ENCODE assay signal across 10 cellular contexts in the genomic region with DNA sequence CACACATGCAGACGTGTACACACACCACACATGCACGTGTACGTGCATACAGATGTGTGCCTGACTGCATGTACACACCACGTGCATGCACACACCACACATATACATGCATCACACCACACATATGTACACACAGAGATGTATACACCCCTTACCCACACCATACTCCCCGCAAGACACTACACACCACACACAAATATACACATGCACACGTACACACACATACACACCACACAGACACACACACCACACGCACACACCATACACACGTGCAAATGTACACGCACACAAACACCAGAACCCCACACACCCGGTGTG. TPM values are rescaled to one million over a fixed set of nuclear protein-coding genes. Genes with fewer than 3 reads are reported as not detected.
DNase-seq lines count a peak whose midpoint lies in the region; ATAC-seq, FAIRE-seq and TF ChIP-seq lines count a peak whose summit lies in the region.
"Had no signal": no experiment of that assay in that cellular context is flagged by ENCODE, and none has a peak within 500 bp of the region (broad histone marks: within the 10 kb centered on the region; RNA-seq: fewer than 3 reads in every experiment).

No MANE protein-coding gene starts in this region.

- CTCF ChIA-PET in Panc1 (lab: Charles Lee), result interaction anchor here (1.5 kb wide), 1 partner anchor 18 kb away, joined by 5 read pairs; no protein-coding TSS in a partner anchor

- BruUV-seq in Panc1 (replicated peaks; lab: Mats Ljungman, UMichigan), result no TSS peak

- H3K9me3 Mint-ChIP-seq in dendritic cell treated with granulocyte-macrophage colony-stimulating factor and Interleukin-4, amounts not matched to agents 40 ng/mL and 50 ng/mL, for 4 days, result no peaks in the 10 kb centered on the region

- POLR2A ChIA-PET in Panc1 (lab: Charles Lee), result no interaction called here

- H3K9me3 ChIP-seq in Panc1 (ENCODE audit: control insufficient read depth, insufficient read depth, low read depth, low read length) (no peaks in the 10 kb centered on the region), mucosa of descending colon (no peaks in the 10 kb centered on the region)
- H3K9me3 ChIP-seq: gastrocnemius medialis had no signal

- H3K27me3 Mint-ChIP-seq in dendritic cell treated with granulocyte-macrophage colony-stimulating factor and Interleukin-4, amounts not matched to agents 40 ng/mL and 50 ng/mL, for 4 days, result no peaks in the 10 kb centered on the region

- TF ChIP-seq POLR2A in GM12891 (IDR thresholded peaks at IDR 0.05; ENCODE audit: low read depth, low read length), result no peak

- H3K4me1 Mint-ChIP-seq in dendritic cell treated with granulocyte-macrophage colony-stimulating factor and Interleukin-4, amounts not matched to agents 40 ng/mL and 50 ng/mL, for 4 days (ENCODE audit: low read depth), result peaks cover 95% of the 10 kb centered on the region

- DNase-seq in GM12891 (ENCODE audit: insufficient read length, low spot score) (no peak), Panc1 (ENCODE audit: low read depth, low spot score) (no peak), GM19238 (ENCODE audit: insufficient read length, low spot score) (no peak), mucosa of descending colon (no peak), NCI-H526 treated with DMSO at 0.1 percent for 48 hours (lab: John Stamatoyannopoulos, UW) (no peak)
- DNase-seq: NCI-H187, retina had no signal

- H3K27me3 ChIP-seq in Panc1 (ENCODE audit: control insufficient read depth, insufficient read depth, low read length) (no peaks in the 10 kb centered on the region), rectal smooth muscle tissue (ENCODE audit: control insufficient read depth, insufficient read depth, low read length) (no peaks in the 10 kb centered on the region)

- no peak for ATAC-seq in Panc1
- no peak for ATAC-seq in mucosa of descending colon

- peaks cover 34% of the 10 kb centered on the region for H3K4me1 ChIP-seq in Panc1 (ENCODE audit: control insufficient read depth, insufficient read depth, low read length)
- peaks cover 20% of the 10 kb centered on the region for H3K4me1 ChIP-seq in rectal smooth muscle tissue (ENCODE audit: control insufficient read depth, insufficient read depth, low read length)
- H3K4me1 ChIP-seq in mucosa of descending colon (ENCODE audit: low read depth), result peaks cover 10% of the 10 kb centered on the region

- peak overlapping the region; percentile 79 for H3K27ac Mint-ChIP-seq in dendritic cell treated with granulocyte-macrophage colony-stimulating factor and Interleukin-4, amounts not matched to agents 40 ng/mL and 50 ng/mL, for 4 days

- in situ Hi-C loops in Panc1 (cut with HindIII; ENCODE audit: low pct_unique_long_range_greater_than_20kb, low sequenced_read_pairs), result no loop called here

- intact Hi-C loops in Panc1 (cut with micrococcal nuclease; ENCODE audit: unreplicated experiment), result no loop called here
- intact Hi-C loops in dendritic cell treated with granulocyte-macrophage colony-stimulating factor and Interleukin-4, amounts not matched to agents 40 ng/mL and 50 ng/mL, for 4 days (cut with micrococcal nuclease), result loop anchor here (5.0 kb wide), 1 partner anchor 109 kb away; a partner anchor contains a TSS
- intact Hi-C loops in mucosa of descending colon (cut with DNase I, micrococcal nuclease), result no loop called here

- H3K27ac ChIP-seq in Panc1 (ENCODE audit: low read length), result peak overlapping the region; percentile 70; the same call in 1 of the 2 replicates
- H3K27ac ChIP-seq in rectal smooth muscle tissue (ENCODE audit: low read depth, low read length), result peak overlapping the region; percentile 42
- H3K27ac ChIP-seq: gastrocnemius medialis had no signal

- peak; percentile 91 for FAIRE-seq in GM12891 (lab: Jason Lieb, UNC)

- no peak overlapping the region for H3K4me3 ChIP-seq in Panc1 (ENCODE audit: low read depth in 2 of 2, low read length in 2 of 2)
- H3K4me3 ChIP-seq in rectal smooth muscle tissue (ENCODE audit: low read length), result peak overlapping the region; percentile 33
- H3K4me3 ChIP-seq in mucosa of descending colon, result no peak overlapping the region
- H3K4me3 ChIP-seq: gastrocnemius medialis had no signal

- peak overlapping the region; percentile 65 for H3K4me3 Mint-ChIP-seq in dendritic cell treated with granulocyte-macrophage colony-stimulating factor and Interleukin-4, amounts not matched to agents 40 ng/mL and 50 ng/mL, for 4 days

- H3K36me3 ChIP-seq in Panc1 (ENCODE audit: control insufficient read depth, insufficient read depth, low read length) (no peaks in the 10 kb centered on the region), rectal smooth muscle tissue (ENCODE audit: control insufficient read depth, insufficient read depth, low read length) (no peaks in the 10 kb centered on the region), mucosa of descending colon (ENCODE audit: low read depth) (no peaks in the 10 kb centered on the region)
- H3K36me3 ChIP-seq: gastrocnemius medialis had no signal

- peak overlapping the region; percentile 42 for H3K9ac ChIP-seq in rectal smooth muscle tissue (ENCODE audit: low read length)

- peaks cover 93% of the 10 kb centered on the region for H3K36me3 Mint-ChIP-seq in dendritic cell treated with granulocyte-macrophage colony-stimulating factor and Interleukin-4, amounts not matched to agents 40 ng/mL and 50 ng/mL, for 4 days (ENCODE audit: low read depth)

- TF ChIP-seq CTCF in Panc1 (IDR thresholded peaks at IDR 0.05) (no peak), mucosa of descending colon (IDR thresholded peaks at IDR 0.05) (no peak)

TF ChIP-seq in GM12891, 5 proteins besides CTCF, POLR2A, EP300 and RAD21:
- TF ChIP-seq POLR2AphosphoS5 (IDR thresholded peaks at IDR 0.05; ENCODE audit: low read depth, low read length) (no peak), PAX5 (IDR thresholded peaks at IDR 0.05; ENCODE audit: insufficient read depth, low read length, severe bottlenecking) (no peak), TAF1 (IDR thresholded peaks at IDR 0.05; ENCODE audit: low read depth, low read length) (no peak), POU2F2 (IDR thresholded peaks at IDR 0.05; ENCODE audit: low read depth, low read length) (no peak)

RNA-seq across cellular contexts. Expression of a gene that starts 9.7 kb away (rescaled TPM):
- polyA plus RNA-seq in GM12891 (2012; ENCODE audit: low read depth, missing spikeins), result 62.1 TPM
- total RNA-seq in Panc1 (2021; ENCODE audit: unreplicated experiment), result 3.0 TPM
- 3.4 TPM for polyA plus RNA-seq in Panc1 (2012; ENCODE audit: insufficient read length)
- total RNA-seq in mucosa of descending colon, result 10 to 100 TPM; 10.8 to 52.3 (median 51.1) TPM

RNA-seq across cellular contexts. Expression of a gene that starts 28.8 kb away (rescaled TPM):
- 28.2 TPM for polyA plus RNA-seq in GM12891 (2012; ENCODE audit: low read depth, missing spikeins)
- total RNA-seq in Panc1 (2021; ENCODE audit: unreplicated experiment) (50.9 TPM), mucosa of descending colon (10 to 100 TPM; 19.8 to 42.2 (median 20.9) TPM)
- polyA plus RNA-seq in Panc1 (2012; ENCODE audit: insufficient read length), result 59.8 TPM

RNA-seq across cellular contexts. Expression of a gene that starts 37.5 kb away (rescaled TPM):
- polyA plus RNA-seq in GM12891 (2012; ENCODE audit: low read depth, missing spikeins), result 26.6 TPM
- total RNA-seq in Panc1 (2021; ENCODE audit: unreplicated experiment) (226 TPM), mucosa of descending colon (100 to 1,000 TPM; 202 to 391 (median 286) TPM)
- polyA plus RNA-seq in Panc1 (2012; ENCODE audit: insufficient read length), result 169 TPM
